Comparison of ENCODE assay signal across 8 cellular contexts in genomic region chr7:54773472-54774399, GRCh38. TPM values are rescaled to one million over a fixed set of nuclear protein-coding genes. Genes with fewer than 3 reads are reported as not detected.
DNase-seq lines count a peak whose midpoint lies in the region; ATAC-seq and TF ChIP-seq lines count a peak whose summit lies in the region.

No MANE protein-coding gene starts in this region.

- CTCF ChIA-PET in HCT116 (lab: Charles Lee) = interaction anchor here (0.7 to 10.0 kb wide), 11 partner anchors 14 to 497 kb away, joined by 3 to 88 read pairs (median 5); partner anchors contain the start of gene SEC61G

- WGBS in heart left ventricle, 4 donors = 24 to 27% (median 25%) methylated on average over 18 of the region's 18 CpGs
- WGBS in psoas muscle, 3 donors = 17 to 21% (median 19%) methylated on average over 18 of the region's 18 CpGs

- peak overlapping the region; percentile 96 for H2AFZ ChIP-seq in HCT116 (ENCODE audit: low read depth, low read length, poor library complexity, severe bottlenecking)

- intact Hi-C loops in HCT116 (cut with micrococcal nuclease) = loop anchor here (1.0 to 5.0 kb wide), 6 partner anchors 66 to 641 kb away; no protein-coding TSS in a partner anchor
- intact Hi-C loops in heart left ventricle (cut with DNase I) = loop anchor here in 9 of 10 donors (1.0 to 10.0 kb wide), 7 partner anchors 64 to 644 kb away; no protein-coding TSS in a partner anchor
- intact Hi-C loops in psoas muscle (cut with DNase I) = loop anchor here (1.0 to 10.0 kb wide), 3 partner anchors 241 to 482 kb away; partner anchors contain the start of gene EGFR (in 1 of the 2)
- intact Hi-C loops in uterus (cut with DNase I; ENCODE audit: low total_unique reads) = no loop called here

- no peaks in the 10 kb centered on the region for H3K79me2 ChIP-seq in HCT116 (ENCODE audit: insufficient read depth, low read length)

- peak; percentile 94 for TF ChIP-seq RAD21 in HCT116 (IDR thresholded peaks at IDR 0.05; ENCODE audit: low read depth)

- peak overlapping the region; percentile 75 for H3K4me2 ChIP-seq in HCT116 (ENCODE audit: low read length)

- no peaks in the 10 kb centered on the region for H3K36me3 Mint-ChIP-seq in activated naive CD8-positive, alpha-beta T cell treated with anti-CD3 and anti-CD28 coated beads, Interleukin-2, amount 50 U/mL, for 24 hours (ENCODE audit: low read depth)

- H3K4me3 ChIP-seq in HCT116 (replicated peaks in 1 of 2; ENCODE audit: low read depth in 1 of 2, low read length in 2 of 2) (peak overlapping the region; percentile 8 to 47), heart left ventricle (peak overlapping the region in 10 of 12 donors; percentile 6 to 60 (median 39)), psoas muscle (peak overlapping the region; percentile 62), uterus (peak overlapping the region; percentile 24 to 25)

- H3K9me3 Mint-ChIP-seq in activated naive CD8-positive, alpha-beta T cell treated with anti-CD3 and anti-CD28 coated beads, Interleukin-2, amount 50 U/mL, for 24 hours = peaks cover 14% of the 10 kb centered on the region

- ATAC-seq in HCT116 = peak; percentile 89
- peak; percentile 98 for ATAC-seq in SK-N-SH treated with all-trans-retinoic acid at 6 μM for 48 hours
- peak; percentile 73 for ATAC-seq in activated naive CD8-positive, alpha-beta T cell treated with anti-CD3 and anti-CD28 coated beads, Interleukin-2, amount 50 U/mL, for 24 hours
- ATAC-seq in heart left ventricle = peak; percentile 82 to 97 (median 93)
- ATAC-seq in psoas muscle = peak; percentile 93 to 99 (median 97)

- DNase-seq in G401 (ENCODE audit: low spot score) (peak; percentile 74), HCT116 (ENCODE audit: low read depth, low spot score) (peak; percentile 91), NAMALWA (ENCODE audit: low spot score) (peak; percentile 81), heart left ventricle (peak; percentile 77 to 84 (median 80)), psoas muscle (peak; percentile 78 to 89), uterus (peak; percentile 81 to 84)
- DNase-seq in activated naive CD8-positive, alpha-beta T cell treated with anti-CD3 and anti-CD28 coated beads, Interleukin-2, amount 50 U/mL, for 24 hours = peak; percentile 74

- POLR2A ChIA-PET in HCT116 (lab: Charles Lee) = interaction anchor here (1.3 kb wide), 1 partner anchor 14 kb away, joined by 5 read pairs; the partner anchor contains the start of gene SEC61G

- H4K20me1 ChIP-seq in HCT116 (ENCODE audit: insufficient read depth) = no peaks in the 10 kb centered on the region

- H3K27me3 ChIP-seq in HCT116 (ENCODE audit: insufficient read depth, low read length) = no peaks in the 10 kb centered on the region
- peaks cover 0 to 19% (median 0%) of the 10 kb centered on the region in 9 donors for H3K27me3 ChIP-seq in heart left ventricle
- H3K27me3 ChIP-seq in psoas muscle (ENCODE audit: insufficient read depth in 3 of 3, low read length in 2 of 3) = peaks cover 0 to 4% (median 1%) of the 10 kb centered on the region in 3 donors
- H3K27me3 ChIP-seq in uterus = no peaks in the 10 kb centered on the region

- no peak overlapping the region for H3K27ac Mint-ChIP-seq in activated naive CD8-positive, alpha-beta T cell treated with anti-CD3 and anti-CD28 coated beads, Interleukin-2, amount 50 U/mL, for 24 hours

- H3K9ac ChIP-seq in HCT116 (ENCODE audit: low read length) = peak overlapping the region; percentile 13; the same call in 1 of the 2 replicates

- RAD21 ChIA-PET in HCT116 (lab: Charles Lee; ENCODE audit: low non-redundant PET in 1 of 2, low total read pairs in 2 of 2, uncharacterized antibody in 2 of 2, unreplicated experiment in 2 of 2) = interaction anchor here (1.2 to 1.3 kb wide), 2 partner anchors 481 to 482 kb away, joined by 3 to 5 read pairs; no protein-coding TSS in a partner anchor

- H3K9me3 ChIP-seq in HCT116 (ENCODE audit: control insufficient read depth in 1 of 2, insufficient read depth in 1 of 2, low read depth in 1 of 2, low read length in 2 of 2) (peaks cover 0 to 3% of the 10 kb centered on the region in 2 experiments; a peak in 2 of 4 replicates), heart left ventricle (no peaks in the 10 kb centered on the region), psoas muscle (no peaks in the 10 kb centered on the region), uterus (no peaks in the 10 kb centered on the region)

- TF ChIP-seq POLR2A in HCT116 (IDR thresholded peaks at IDR 0.05; ENCODE audit: borderline replicate concordance, extremely low read depth, insufficient read depth, insufficient read length) (no peak), heart left ventricle (IDR thresholded peaks at IDR 0.05) (no peak), uterus (IDR thresholded peaks at IDR 0.05) (no peak)

- H3K27me3 Mint-ChIP-seq in activated naive CD8-positive, alpha-beta T cell treated with anti-CD3 and anti-CD28 coated beads, Interleukin-2, amount 50 U/mL, for 24 hours = peaks cover 27% of the 10 kb centered on the region

- peak overlapping the region; percentile 67 for H3K4me3 Mint-ChIP-seq in activated naive CD8-positive, alpha-beta T cell treated with anti-CD3 and anti-CD28 coated beads, Interleukin-2, amount 50 U/mL, for 24 hours

- H3K36me3 ChIP-seq in HCT116 (ENCODE audit: control insufficient read depth in 1 of 2, insufficient read depth in 2 of 2, low read length in 2 of 2) (no peaks in the 10 kb centered on the region), heart left ventricle (no peaks in the 10 kb centered on the region), psoas muscle (ENCODE audit: insufficient read depth in 1 of 2, low read depth in 1 of 2) (no peaks in the 10 kb centered on the region), uterus (no peaks in the 10 kb centered on the region)

- peak; percentile 79 to 93 (median 88) for TF ChIP-seq CTCF in HCT116 (IDR thresholded peaks at IDR 0.05 in 2 of 3, conservative IDR thresholded peaks at IDR 0.05 in 1 of 3; ENCODE audit: borderline replicate concordance in 1 of 3, insufficient read depth in 1 of 3, low read depth in 2 of 3, low read length in 2 of 3)
- peak; percentile 61 to 89 (median 82) for TF ChIP-seq CTCF in heart left ventricle (IDR thresholded peaks at IDR 0.05)
- TF ChIP-seq CTCF in psoas muscle (IDR thresholded peaks at IDR 0.05) = peak; percentile 83
- TF ChIP-seq CTCF in uterus (IDR thresholded peaks at IDR 0.05) = peak; percentile 77 to 89 (median 84)

- H3K4me1 Mint-ChIP-seq in activated naive CD8-positive, alpha-beta T cell treated with anti-CD3 and anti-CD28 coated beads, Interleukin-2, amount 50 U/mL, for 24 hours = peaks cover 5% of the 10 kb centered on the region

- H3K27ac ChIP-seq in HCT116 (ENCODE audit: low read depth, low read length) (peak overlapping the region; percentile 37; the same call in 1 of the 2 replicates), heart left ventricle (no peak overlapping the region), psoas muscle (no peak overlapping the region), uterus (peak overlapping the region in 1 of 2 donors; percentile 48)

- in situ Hi-C loops in G401 (cut with HindIII; ENCODE audit: low sequenced_read_pairs) = no loop called here

- H3K4me1 ChIP-seq in HCT116 (ENCODE audit: control insufficient read depth in 1 of 2, insufficient read depth in 2 of 2, low read length in 2 of 2) (peaks cover 11 to 29% of the 10 kb centered on the region in 2 experiments), heart left ventricle (peaks cover 0 to 5% (median 0%) of the 10 kb centered on the region in 12 donors), psoas muscle (no peaks in the 10 kb centered on the region), uterus (no peaks in the 10 kb centered on the region)

- H3K9me2 ChIP-seq in HCT116 (ENCODE audit: insufficient read depth) = no peaks in the 10 kb centered on the region

- BruUV-seq in HCT116 (replicated peaks; lab: Mats Ljungman, UMichigan) = no TSS peak

TF ChIP-seq in HCT116, 20 proteins besides CTCF, POLR2A, EP300 and RAD21:
- TF ChIP-seq SRF (IDR thresholded peaks at IDR 0.05; ENCODE audit: low read depth) (no peak), MAX (IDR thresholded peaks at IDR 0.05) (peak; percentile 94), CBX3 (IDR thresholded peaks at IDR 0.05; ENCODE audit: low read depth) (peak; percentile 93)

TF ChIP-seq in SK-N-SH treated with all-trans-retinoic acid at 6 μM for 48 hours, 23 proteins besides CTCF, POLR2A, EP300 and RAD21 (continues in another document):
- TF ChIP-seq CSRNP3 (CRISPR knock-in tag; IDR thresholded peaks at IDR 0.05) (no peak), OSR1 (CRISPR knock-in tag; IDR thresholded peaks at IDR 0.05) (no peak), ZNF565 (CRISPR knock-in tag; conservative IDR thresholded peaks at IDR 0.05; ENCODE audit: low read depth) (no peak), ZNF70 (CRISPR knock-in tag; IDR thresholded peaks at IDR 0.05) (no peak), ZC3H10 (CRISPR knock-in tag; IDR thresholded peaks at IDR 0.05) (no peak), ESRRG (CRISPR knock-in tag; IDR thresholded peaks at IDR 0.05) (no peak), SNAI2 (CRISPR knock-in tag; IDR thresholded peaks at IDR 0.05) (no peak), ZFP3 (CRISPR knock-in tag; IDR thresholded peaks at IDR 0.05) (no peak), CSDC2 (CRISPR knock-in tag; IDR thresholded peaks at IDR 0.05) (no peak)

RNA-seq across cellular contexts. Expression of gene SEC61G, which starts 14.7 kb away (rescaled TPM):
- total RNA-seq in G401 (2014; rRNA removed; shearing (Covaris generic)) = 318 and 345 TPM in 2 replicates
- total RNA-seq in HCT116 (2021; ENCODE audit: unreplicated experiment) (147 TPM), heart left ventricle (100 to 1,000 TPM in 4 of 9 donors, 10 to 100 TPM in 5; 65.7 to 200 (median 84.2) TPM), psoas muscle (10 to 100 TPM; 44.1 to 67.8 (median 56.4) TPM), uterus (100 to 1,000 TPM in 3 of 4 donors, 10 to 100 TPM in 1; 52.7 to 530 (median 401) TPM)
- 179 and 221 TPM in 2 replicates for polyA plus RNA-seq in HCT116 (2012)
- polyA plus RNA-seq in heart left ventricle (100 to 1,000 TPM; 240 to 629 TPM), psoas muscle (100 to 1,000 TPM; 193 to 423 (median 242) TPM)
